1 cellular context compared by ENCODE assay signal in genomic region chr12:57813971-57814771, GRCh38.
TF ChIP-seq lines count a peak whose summit lies in the region.

No MANE protein-coding gene starts in this region.

TF ChIP-seq in HepG2, 621 proteins besides CTCF, POLR2A, EP300 and RAD21 (continued from another document and continues in another):
- TF ChIP-seq, protein P1, sequence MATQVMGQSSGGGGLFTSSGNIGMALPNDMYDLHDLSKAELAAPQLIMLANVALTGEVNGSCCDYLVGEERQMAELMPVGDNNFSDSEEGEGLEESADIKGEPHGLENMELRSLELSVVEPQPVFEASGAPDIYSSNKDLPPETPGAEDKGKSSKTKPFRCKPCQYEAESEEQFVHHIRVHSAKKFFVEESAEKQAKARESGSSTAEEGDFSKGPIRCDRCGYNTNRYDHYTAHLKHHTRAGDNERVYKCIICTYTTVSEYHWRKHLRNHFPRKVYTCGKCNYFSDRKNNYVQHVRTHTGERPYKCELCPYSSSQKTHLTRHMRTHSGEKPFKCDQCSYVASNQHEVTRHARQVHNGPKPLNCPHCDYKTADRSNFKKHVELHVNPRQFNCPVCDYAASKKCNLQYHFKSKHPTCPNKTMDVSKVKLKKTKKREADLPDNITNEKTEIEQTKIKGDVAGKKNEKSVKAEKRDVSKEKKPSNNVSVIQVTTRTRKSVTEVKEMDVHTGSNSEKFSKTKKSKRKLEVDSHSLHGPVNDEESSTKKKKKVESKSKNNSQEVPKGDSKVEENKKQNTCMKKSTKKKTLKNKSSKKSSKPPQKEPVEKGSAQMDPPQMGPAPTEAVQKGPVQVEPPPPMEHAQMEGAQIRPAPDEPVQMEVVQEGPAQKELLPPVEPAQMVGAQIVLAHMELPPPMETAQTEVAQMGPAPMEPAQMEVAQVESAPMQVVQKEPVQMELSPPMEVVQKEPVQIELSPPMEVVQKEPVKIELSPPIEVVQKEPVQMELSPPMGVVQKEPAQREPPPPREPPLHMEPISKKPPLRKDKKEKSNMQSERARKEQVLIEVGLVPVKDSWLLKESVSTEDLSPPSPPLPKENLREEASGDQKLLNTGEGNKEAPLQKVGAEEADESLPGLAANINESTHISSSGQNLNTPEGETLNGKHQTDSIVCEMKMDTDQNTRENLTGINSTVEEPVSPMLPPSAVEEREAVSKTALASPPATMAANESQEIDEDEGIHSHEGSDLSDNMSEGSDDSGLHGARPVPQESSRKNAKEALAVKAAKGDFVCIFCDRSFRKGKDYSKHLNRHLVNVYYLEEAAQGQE (IDR thresholded peaks at IDR 0.05; ENCODE audit: borderline replicate concordance in 1 of 2, low read depth in 1 of 2, low read length in 2 of 2), result no peak
- TF ChIP-seq DR1 (CRISPR knock-in tag; IDR thresholded peaks at IDR 0.05) (no peak), RFX5 (IDR thresholded peaks at IDR 0.05; ENCODE audit: low read depth, low read length) (no peak), MNT (IDR thresholded peaks at IDR 0.05) (no peak), KLF6 (CRISPR knock-in tag; IDR thresholded peaks at IDR 0.05) (no peak), ZFP37 (CRISPR knock-in tag; IDR thresholded peaks at IDR 0.05; ENCODE audit: borderline replicate concordance) (no peak), HOXA7 (CRISPR knock-in tag; IDR thresholded peaks at IDR 0.05) (no peak), ZNF773 (CRISPR knock-in tag; IDR thresholded peaks at IDR 0.05; ENCODE audit: borderline replicate concordance) (no peak), IKZF5 (CRISPR knock-in tag; IDR thresholded peaks at IDR 0.05) (0 out of 2 replicates have a peak, but pooled peaks have one; percentile 43), SNAI1 (CRISPR knock-in tag; IDR thresholded peaks at IDR 0.05; ENCODE audit: borderline replicate concordance) (no peak), ZNF441 (CRISPR knock-in tag; IDR thresholded peaks at IDR 0.05; ENCODE audit: borderline replicate concordance) (0 out of 2 replicates have a peak, but pooled peaks have one; percentile 54), PRMT3 (CRISPR knock-in tag; IDR thresholded peaks at IDR 0.05; ENCODE audit: borderline replicate concordance, low read depth) (no peak), RFX3 (CRISPR knock-in tag; IDR thresholded peaks at IDR 0.05) (no peak), NR1H2 (CRISPR knock-in tag; IDR thresholded peaks at IDR 0.05; ENCODE audit: borderline replicate concordance, low read depth) (no peak), HNF4G (IDR thresholded peaks at IDR 0.05; ENCODE audit: borderline replicate concordance, low read depth, low read length) (peak; percentile 82), HNF4G (CRISPR knock-in tag; IDR thresholded peaks at IDR 0.05; ENCODE audit: borderline replicate concordance, low read depth) (0 out of 2 replicates have a peak, but pooled peaks have one; percentile 46), TBX2 (CRISPR knock-in tag; IDR thresholded peaks at IDR 0.05; ENCODE audit: borderline replicate concordance) (no peak), ZNF687 (CRISPR knock-in tag; IDR thresholded peaks at IDR 0.05) (peak; percentile 70), ZNF607 (CRISPR knock-in tag; IDR thresholded peaks at IDR 0.05; ENCODE audit: borderline replicate concordance) (no peak), GTF3A (CRISPR knock-in tag; conservative IDR thresholded peaks at IDR 0.05) (no peak), ZNF335 (CRISPR knock-in tag; IDR thresholded peaks at IDR 0.05) (no peak), ZNF260 (CRISPR knock-in tag; IDR thresholded peaks at IDR 0.05; ENCODE audit: borderline replicate concordance, low read depth) (no peak), ZNF563 (CRISPR knock-in tag; IDR thresholded peaks at IDR 0.05) (no peak), ZNF318 (CRISPR knock-in tag; IDR thresholded peaks at IDR 0.05) (no peak), RCOR2 (CRISPR knock-in tag; IDR thresholded peaks at IDR 0.05) (no peak), ZMYM2 (CRISPR knock-in tag; IDR thresholded peaks at IDR 0.05) (no peak), TAF15 (IDR thresholded peaks at IDR 0.05; ENCODE audit: low read depth, low read length, poor library complexity, severe bottlenecking) (no peak)
- TF ChIP-seq, protein P2, sequence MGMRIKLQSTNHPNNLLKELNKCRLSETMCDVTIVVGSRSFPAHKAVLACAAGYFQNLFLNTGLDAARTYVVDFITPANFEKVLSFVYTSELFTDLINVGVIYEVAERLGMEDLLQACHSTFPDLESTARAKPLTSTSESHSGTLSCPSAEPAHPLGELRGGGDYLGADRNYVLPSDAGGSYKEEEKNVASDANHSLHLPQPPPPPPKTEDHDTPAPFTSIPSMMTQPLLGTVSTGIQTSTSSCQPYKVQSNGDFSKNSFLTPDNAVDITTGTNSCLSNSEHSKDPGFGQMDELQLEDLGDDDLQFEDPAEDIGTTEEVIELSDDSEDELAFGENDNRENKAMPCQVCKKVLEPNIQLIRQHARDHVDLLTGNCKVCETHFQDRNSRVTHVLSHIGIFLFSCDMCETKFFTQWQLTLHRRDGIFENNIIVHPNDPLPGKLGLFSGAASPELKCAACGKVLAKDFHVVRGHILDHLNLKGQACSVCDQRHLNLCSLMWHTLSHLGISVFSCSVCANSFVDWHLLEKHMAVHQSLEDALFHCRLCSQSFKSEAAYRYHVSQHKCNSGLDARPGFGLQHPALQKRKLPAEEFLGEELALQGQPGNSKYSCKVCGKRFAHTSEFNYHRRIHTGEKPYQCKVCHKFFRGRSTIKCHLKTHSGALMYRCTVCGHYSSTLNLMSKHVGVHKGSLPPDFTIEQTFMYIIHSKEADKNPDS (CRISPR knock-in tag; IDR thresholded peaks at IDR 0.05), result no peak
- TF ChIP-seq, protein P3, sequence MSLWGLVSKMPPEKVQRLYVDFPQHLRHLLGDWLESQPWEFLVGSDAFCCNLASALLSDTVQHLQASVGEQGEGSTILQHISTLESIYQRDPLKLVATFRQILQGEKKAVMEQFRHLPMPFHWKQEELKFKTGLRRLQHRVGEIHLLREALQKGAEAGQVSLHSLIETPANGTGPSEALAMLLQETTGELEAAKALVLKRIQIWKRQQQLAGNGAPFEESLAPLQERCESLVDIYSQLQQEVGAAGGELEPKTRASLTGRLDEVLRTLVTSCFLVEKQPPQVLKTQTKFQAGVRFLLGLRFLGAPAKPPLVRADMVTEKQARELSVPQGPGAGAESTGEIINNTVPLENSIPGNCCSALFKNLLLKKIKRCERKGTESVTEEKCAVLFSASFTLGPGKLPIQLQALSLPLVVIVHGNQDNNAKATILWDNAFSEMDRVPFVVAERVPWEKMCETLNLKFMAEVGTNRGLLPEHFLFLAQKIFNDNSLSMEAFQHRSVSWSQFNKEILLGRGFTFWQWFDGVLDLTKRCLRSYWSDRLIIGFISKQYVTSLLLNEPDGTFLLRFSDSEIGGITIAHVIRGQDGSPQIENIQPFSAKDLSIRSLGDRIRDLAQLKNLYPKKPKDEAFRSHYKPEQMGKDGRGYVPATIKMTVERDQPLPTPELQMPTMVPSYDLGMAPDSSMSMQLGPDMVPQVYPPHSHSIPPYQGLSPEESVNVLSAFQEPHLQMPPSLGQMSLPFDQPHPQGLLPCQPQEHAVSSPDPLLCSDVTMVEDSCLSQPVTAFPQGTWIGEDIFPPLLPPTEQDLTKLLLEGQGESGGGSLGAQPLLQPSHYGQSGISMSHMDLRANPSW (CRISPR knock-in tag; IDR thresholded peaks at IDR 0.05; ENCODE audit: borderline replicate concordance), result no peak
